Comparison of ENCODE assay signal across 8 cellular contexts in genomic region chr4:123505457-123506310, GRCh38.
DNase-seq lines count a peak whose midpoint lies in the region.

No MANE protein-coding gene starts in this region.

- DNase-seq in Daoy (ENCODE audit: low read depth) (peak; percentile 45), H4 (ENCODE audit: low spot score) (peak; percentile 12), NCI-H2081 (lab: John Stamatoyannopoulos, UW) (peak; percentile 72 to 84), fibroblast of the conjunctiva (ENCODE audit: low read depth) (peak; percentile 17), myocyte (ENCODE audit: low read depth) (peak; percentile 48), ureter (ENCODE audit: low spot score) (peak; percentile 63), HPDE6-E6E7 (ENCODE audit: extremely low spot score) (no peak)
- peak; percentile 48 for DNase-seq in activated T-cell treated with anti-CD3 and anti-CD28 coated beads, Interleukin-2, amount 50 U/mL, for 24 hours

- peaks cover 39% of the 10 kb centered on the region for H3K27me3 Mint-ChIP-seq in activated T-cell treated with anti-CD3 and anti-CD28 coated beads, Interleukin-2, amount 50 U/mL, for 24 hours

- H3K27ac Mint-ChIP-seq in activated T-cell treated with anti-CD3 and anti-CD28 coated beads, Interleukin-2, amount 50 U/mL, for 24 hours = peak overlapping the region; percentile 56

- no peaks in the 10 kb centered on the region for H3K9me3 Mint-ChIP-seq in activated T-cell treated with anti-CD3 and anti-CD28 coated beads, Interleukin-2, amount 50 U/mL, for 24 hours

- no peaks in the 10 kb centered on the region for H3K36me3 Mint-ChIP-seq in activated T-cell treated with anti-CD3 and anti-CD28 coated beads, Interleukin-2, amount 50 U/mL, for 24 hours (ENCODE audit: low read depth)

- H3K4me3 Mint-ChIP-seq in activated T-cell treated with anti-CD3 and anti-CD28 coated beads, Interleukin-2, amount 50 U/mL, for 24 hours = peak overlapping the region; percentile 79

- H3K4me1 Mint-ChIP-seq in activated T-cell treated with anti-CD3 and anti-CD28 coated beads, Interleukin-2, amount 50 U/mL, for 24 hours (ENCODE audit: low read depth) = peaks cover 12% of the 10 kb centered on the region
